In the genomic region with DNA sequence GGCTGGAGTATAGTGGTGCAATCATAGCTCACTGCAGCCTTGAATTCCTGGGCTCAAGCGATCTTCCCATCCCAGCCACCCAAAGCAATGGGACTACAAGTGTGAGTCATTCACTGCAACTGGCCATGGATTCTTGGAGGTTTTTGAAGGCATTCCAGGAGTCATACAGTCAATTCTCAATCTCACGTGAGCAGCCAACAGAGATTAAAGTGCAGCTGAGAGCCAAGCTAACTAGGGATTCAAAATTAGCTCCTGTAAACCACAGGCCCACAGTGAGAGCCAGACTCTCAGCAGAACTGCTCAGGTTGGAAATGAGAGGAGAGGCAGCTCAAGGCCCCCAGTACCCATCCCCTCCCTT, we compare ENCODE assay signal across 8 cellular contexts. TPM values are rescaled to one million over a fixed set of nuclear protein-coding genes. Genes with fewer than 3 reads are reported as not detected.
A peak's percentile ranks its signal among the peaks of the same experiment; 100 is the strongest.
DNase-seq lines count a peak whose midpoint lies in the region; ATAC-seq, FAIRE-seq and TF ChIP-seq lines count a peak whose summit lies in the region.

No MANE protein-coding gene starts in this region.

- FAIRE-seq in RCC 7860 (lab: Jason Lieb, UNC) = peak; percentile 89

- TF ChIP-seq CTCF in epithelial cell of proximal tubule (conservative IDR thresholded peaks at IDR 0.05; ENCODE audit: low read depth, low read length) (no peak), osteocyte (IDR thresholded peaks at IDR 0.05) (no peak)

- in situ Hi-C loops in HAP-1 (cut with MboI; ENCODE audit: low sequenced_read_pairs) = no loop called here

- peaks cover 3% of the 10 kb centered on the region; the same call in 1 of the 2 replicates for H3K9me3 ChIP-seq in HAP-1

- no peaks in the 10 kb centered on the region for H3K9me3 Mint-ChIP-seq in osteocyte (ENCODE audit: unreplicated experiment)

- DNase-seq in EL = peak; percentile 97
- DNase-seq in RCC 7860 (ENCODE audit: low spot score) = peak; percentile 88
- peak; percentile 94 for DNase-seq in epithelial cell of proximal tubule (ENCODE audit: low read depth)
- no peak for DNase-seq in osteocyte (ENCODE audit: extremely low spot score, unreplicated experiment)
- no peak for DNase-seq in HAP-1 (ENCODE audit: low spot score in 2 of 2)
- no peak for DNase-seq in central memory CD4-positive, alpha-beta T cell
- no peak for DNase-seq in C1 segment of cervical spinal cord (lab: John Stamatoyannopoulos, UW)

- H3K4me1 Mint-ChIP-seq in osteocyte (ENCODE audit: unreplicated experiment) = peaks cover 55% of the 10 kb centered on the region

- H3K36me3 Mint-ChIP-seq in osteocyte (ENCODE audit: unreplicated experiment) = peaks cover 13% of the 10 kb centered on the region

- H3K4me1 ChIP-seq in HAP-1 = peaks cover 22% of the 10 kb centered on the region

- peak overlapping the region; percentile 88 for H3K27ac Mint-ChIP-seq in osteocyte (ENCODE audit: unreplicated experiment)

- H3K4me3 ChIP-seq in epithelial cell of proximal tubule (ENCODE audit: low read depth, low read length) (no peak overlapping the region), HAP-1 (no peak overlapping the region)

- no peaks in the 10 kb centered on the region for H3K27me3 Mint-ChIP-seq in osteocyte (ENCODE audit: unreplicated experiment)

- no peaks in the 10 kb centered on the region for H3K27me3 ChIP-seq in HAP-1 (ENCODE audit: low read depth)

- no peak for ATAC-seq in HG03108 (IDR thresholded peaks at IDR 0.05; ENCODE audit: unreplicated experiment)

- no peak overlapping the region for H3K4me3 Mint-ChIP-seq in osteocyte (ENCODE audit: unreplicated experiment)

- peaks cover 45% of the 10 kb centered on the region for H3K36me3 ChIP-seq in HAP-1 (replicated peaks)

RNA-seq across cellular contexts. Expression of a gene that starts 30.2 kb away (rescaled TPM):
- total RNA-seq in epithelial cell of proximal tubule (132 and 168 TPM in 2 replicates), osteocyte (128 and 138 TPM in 2 replicates)

Comparison
In these comparisons a context has a peak if more than half of its experiments do, and no peak if none do; other contexts are left out.
1. DNase-seq: peak in EL (single experiment), RCC 7860 (single experiment) and epithelial cell of proximal tubule (single experiment); none in osteocyte (single experiment), HAP-1 (0 of 2), central memory CD4-positive, alpha-beta T cell (single experiment) and C1 segment of cervical spinal cord (0 of 14).